1 cellular context compared by ENCODE assay signal in the genomic region with DNA sequence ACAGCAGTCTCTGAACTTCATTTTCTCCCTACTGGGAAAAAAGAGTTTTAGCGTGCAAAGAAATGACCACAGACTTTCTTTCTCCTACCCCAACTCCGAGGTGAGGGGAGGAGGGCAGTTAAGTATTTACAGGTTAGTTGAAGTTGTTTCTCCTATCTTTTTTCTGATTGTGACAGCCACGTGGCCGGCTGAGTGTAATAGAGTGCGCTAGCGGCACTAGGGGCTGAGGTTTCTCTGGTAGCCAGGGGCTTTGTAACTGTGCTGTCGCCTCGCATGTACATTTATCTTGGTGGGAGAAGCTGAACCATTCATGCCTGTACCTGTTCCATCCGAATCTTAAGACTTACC.
A peak's percentile ranks its signal among the peaks of the same experiment; 100 is the strongest.
TF ChIP-seq lines count a peak whose summit lies in the region.

No MANE protein-coding gene starts in this region.

TF ChIP-seq in HepG2, 621 proteins besides CTCF, POLR2A, EP300 and RAD21 (continued from another document and continues in another):
- TF ChIP-seq ZSCAN20 (CRISPR knock-in tag; IDR thresholded peaks at IDR 0.05; ENCODE audit: borderline replicate concordance) = no peak
- no peak for TF ChIP-seq ZNF761 (CRISPR knock-in tag; conservative IDR thresholded peaks at IDR 0.05)
- no peak for TF ChIP-seq MLLT10 (CRISPR knock-in tag; IDR thresholded peaks at IDR 0.05)
- no peak for TF ChIP-seq NFRKB (IDR thresholded peaks at IDR 0.05)
- peak; percentile 47; the same call in 1 of the 2 replicates for TF ChIP-seq SIN3A (IDR thresholded peaks at IDR 0.05; ENCODE audit: borderline replicate concordance, low read depth, low read length)
- TF ChIP-seq ZNF468 (CRISPR knock-in tag; IDR thresholded peaks at IDR 0.05) = peak; percentile 64; the same call in 1 of the 2 replicates
- no peak for TF ChIP-seq TBP (CRISPR knock-in tag; IDR thresholded peaks at IDR 0.05)
- no peak for TF ChIP-seq STAT5B (CRISPR knock-in tag; IDR thresholded peaks at IDR 0.05)
- TF ChIP-seq, protein P1, sequence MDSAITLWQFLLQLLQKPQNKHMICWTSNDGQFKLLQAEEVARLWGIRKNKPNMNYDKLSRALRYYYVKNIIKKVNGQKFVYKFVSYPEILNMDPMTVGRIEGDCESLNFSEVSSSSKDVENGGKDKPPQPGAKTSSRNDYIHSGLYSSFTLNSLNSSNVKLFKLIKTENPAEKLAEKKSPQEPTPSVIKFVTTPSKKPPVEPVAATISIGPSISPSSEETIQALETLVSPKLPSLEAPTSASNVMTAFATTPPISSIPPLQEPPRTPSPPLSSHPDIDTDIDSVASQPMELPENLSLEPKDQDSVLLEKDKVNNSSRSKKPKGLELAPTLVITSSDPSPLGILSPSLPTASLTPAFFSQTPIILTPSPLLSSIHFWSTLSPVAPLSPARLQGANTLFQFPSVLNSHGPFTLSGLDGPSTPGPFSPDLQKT (CRISPR knock-in tag; IDR thresholded peaks at IDR 0.05; ENCODE audit: borderline replicate concordance) = no peak
- TF ChIP-seq MZF1 (CRISPR knock-in tag; IDR thresholded peaks at IDR 0.05; ENCODE audit: borderline replicate concordance) = no peak
- TF ChIP-seq SOX13 (IDR thresholded peaks at IDR 0.05) = no peak
- TF ChIP-seq SOX13 (CRISPR knock-in tag; conservative IDR thresholded peaks at IDR 0.05 in 1 of 2, IDR thresholded peaks at IDR 0.05 in 1 of 2) = peak in 1 of 2 experiments; percentile 18; a peak in 1 of 4 replicates
- no peak for TF ChIP-seq ZNF451 (CRISPR knock-in tag; IDR thresholded peaks at IDR 0.05)
- TF ChIP-seq ZXDC (CRISPR knock-in tag; IDR thresholded peaks at IDR 0.05) = no peak
- no peak for TF ChIP-seq JDP2 (CRISPR knock-in tag; IDR thresholded peaks at IDR 0.05; ENCODE audit: borderline replicate concordance)
- TF ChIP-seq, protein P2, sequence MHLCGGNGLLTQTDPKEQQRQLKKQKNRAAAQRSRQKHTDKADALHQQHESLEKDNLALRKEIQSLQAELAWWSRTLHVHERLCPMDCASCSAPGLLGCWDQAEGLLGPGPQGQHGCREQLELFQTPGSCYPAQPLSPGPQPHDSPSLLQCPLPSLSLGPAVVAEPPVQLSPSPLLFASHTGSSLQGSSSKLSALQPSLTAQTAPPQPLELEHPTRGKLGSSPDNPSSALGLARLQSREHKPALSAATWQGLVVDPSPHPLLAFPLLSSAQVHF (CRISPR knock-in tag; IDR thresholded peaks at IDR 0.05) = no peak
- TF ChIP-seq, protein P3, sequence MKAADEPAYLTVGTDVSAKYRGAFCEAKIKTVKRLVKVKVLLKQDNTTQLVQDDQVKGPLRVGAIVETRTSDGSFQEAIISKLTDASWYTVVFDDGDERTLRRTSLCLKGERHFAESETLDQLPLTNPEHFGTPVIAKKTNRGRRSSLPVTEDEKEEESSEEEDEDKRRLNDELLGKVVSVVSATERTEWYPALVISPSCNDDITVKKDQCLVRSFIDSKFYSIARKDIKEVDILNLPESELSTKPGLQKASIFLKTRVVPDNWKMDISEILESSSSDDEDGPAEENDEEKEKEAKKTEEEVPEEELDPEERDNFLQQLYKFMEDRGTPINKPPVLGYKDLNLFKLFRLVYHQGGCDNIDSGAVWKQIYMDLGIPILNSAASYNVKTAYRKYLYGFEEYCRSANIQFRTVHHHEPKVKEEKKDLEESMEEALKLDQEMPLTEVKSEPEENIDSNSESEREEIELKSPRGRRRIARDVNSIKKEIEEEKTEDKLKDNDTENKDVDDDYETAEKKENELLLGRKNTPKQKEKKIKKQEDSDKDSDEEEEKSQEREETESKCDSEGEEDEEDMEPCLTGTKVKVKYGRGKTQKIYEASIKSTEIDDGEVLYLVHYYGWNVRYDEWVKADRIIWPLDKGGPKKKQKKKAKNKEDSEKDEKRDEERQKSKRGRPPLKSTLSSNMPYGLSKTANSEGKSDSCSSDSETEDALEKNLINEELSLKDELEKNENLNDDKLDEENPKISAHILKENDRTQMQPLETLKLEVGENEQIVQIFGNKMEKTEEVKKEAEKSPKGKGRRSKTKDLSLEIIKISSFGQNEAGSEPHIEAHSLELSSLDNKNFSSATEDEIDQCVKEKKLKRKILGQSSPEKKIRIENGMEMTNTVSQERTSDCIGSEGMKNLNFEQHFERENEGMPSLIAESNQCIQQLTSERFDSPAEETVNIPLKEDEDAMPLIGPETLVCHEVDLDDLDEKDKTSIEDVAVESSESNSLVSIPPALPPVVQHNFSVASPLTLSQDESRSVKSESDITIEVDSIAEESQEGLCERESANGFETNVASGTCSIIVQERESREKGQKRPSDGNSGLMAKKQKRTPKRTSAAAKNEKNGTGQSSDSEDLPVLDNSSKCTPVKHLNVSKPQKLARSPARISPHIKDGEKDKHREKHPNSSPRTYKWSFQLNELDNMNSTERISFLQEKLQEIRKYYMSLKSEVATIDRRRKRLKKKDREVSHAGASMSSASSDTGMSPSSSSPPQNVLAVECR (CRISPR knock-in tag; IDR thresholded peaks at IDR 0.05; ENCODE audit: borderline replicate concordance) = peak; percentile 85
- TF ChIP-seq ISX (CRISPR knock-in tag; conservative IDR thresholded peaks at IDR 0.05) = no peak
- TF ChIP-seq GABPA (IDR thresholded peaks at IDR 0.05; ENCODE audit: low read depth, low read length) = no peak
- TF ChIP-seq GABPA (CRISPR knock-in tag; IDR thresholded peaks at IDR 0.05; ENCODE audit: low read depth) = no peak
- no peak for TF ChIP-seq ZNF674 (CRISPR knock-in tag; IDR thresholded peaks at IDR 0.05; ENCODE audit: low read depth)
- TF ChIP-seq ZNF562 (CRISPR knock-in tag; IDR thresholded peaks at IDR 0.05; ENCODE audit: borderline replicate concordance) = no peak
- no peak for TF ChIP-seq ZBTB7B (CRISPR knock-in tag; IDR thresholded peaks at IDR 0.05)
- TF ChIP-seq ZKSCAN5 (CRISPR knock-in tag; IDR thresholded peaks at IDR 0.05) = no peak
- no peak; the same call in 1 of the 2 replicates for TF ChIP-seq ZNF501 (CRISPR knock-in tag; IDR thresholded peaks at IDR 0.05)
- TF ChIP-seq ZNF776 (CRISPR knock-in tag; IDR thresholded peaks at IDR 0.05) = no peak
- no peak for TF ChIP-seq CBX2 (IDR thresholded peaks at IDR 0.05; ENCODE audit: low read depth, low read length)
- TF ChIP-seq CBX2 (CRISPR knock-in tag; IDR thresholded peaks at IDR 0.05; ENCODE audit: low read depth) = no peak
- TF ChIP-seq PRDM10 (CRISPR knock-in tag; IDR thresholded peaks at IDR 0.05; ENCODE audit: low read depth) = no peak
- no peak for TF ChIP-seq PREB (CRISPR knock-in tag; IDR thresholded peaks at IDR 0.05)
- TF ChIP-seq, protein P4, sequence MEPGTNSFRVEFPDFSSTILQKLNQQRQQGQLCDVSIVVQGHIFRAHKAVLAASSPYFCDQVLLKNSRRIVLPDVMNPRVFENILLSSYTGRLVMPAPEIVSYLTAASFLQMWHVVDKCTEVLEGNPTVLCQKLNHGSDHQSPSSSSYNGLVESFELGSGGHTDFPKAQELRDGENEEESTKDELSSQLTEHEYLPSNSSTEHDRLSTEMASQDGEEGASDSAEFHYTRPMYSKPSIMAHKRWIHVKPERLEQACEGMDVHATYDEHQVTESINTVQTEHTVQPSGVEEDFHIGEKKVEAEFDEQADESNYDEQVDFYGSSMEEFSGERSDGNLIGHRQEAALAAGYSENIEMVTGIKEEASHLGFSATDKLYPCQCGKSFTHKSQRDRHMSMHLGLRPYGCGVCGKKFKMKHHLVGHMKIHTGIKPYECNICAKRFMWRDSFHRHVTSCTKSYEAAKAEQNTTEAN (CRISPR knock-in tag; conservative IDR thresholded peaks at IDR 0.05) = 0 out of 2 replicates have a peak, but pooled peaks have one; percentile 46
- TF ChIP-seq ZNF616 (CRISPR knock-in tag; IDR thresholded peaks at IDR 0.05; ENCODE audit: low read depth) = no peak; the same call in 1 of the 2 replicates
- no peak for TF ChIP-seq ZBED4 (CRISPR knock-in tag; IDR thresholded peaks at IDR 0.05; ENCODE audit: borderline replicate concordance)
- TF ChIP-seq HDAC2 (CRISPR knock-in tag; IDR thresholded peaks at IDR 0.05) = peak; percentile 11; the same call in 1 of the 2 replicates
- TF ChIP-seq FOSL1 (CRISPR knock-in tag; IDR thresholded peaks at IDR 0.05; ENCODE audit: borderline replicate concordance) = no peak
- no peak; the same call in 1 of the 2 replicates for TF ChIP-seq NKX3-1 (CRISPR knock-in tag; IDR thresholded peaks at IDR 0.05)
